ENCODE assay signal across 8 cellular contexts in genomic region chr11:81869337-81870065, GRCh38.
DNase-seq lines count a peak whose midpoint lies in the region; ATAC-seq and TF ChIP-seq lines count a peak whose summit lies in the region.

No MANE protein-coding gene starts in this region.

- CTCF ChIA-PET in T-cell (lab: Charles Lee): interaction anchor here (0.7 to 1.5 kb wide), 3 partner anchors 82 to 399 kb away, joined by 3 to 4 read pairs (median 3); no protein-coding TSS in a partner anchor

- ATAC-seq in GM18873 (IDR thresholded peaks at IDR 0.05; ENCODE audit: low FRiP score, unreplicated experiment): peak; percentile 98
- ATAC-seq in HG03060 (IDR thresholded peaks at IDR 0.05; ENCODE audit: low read depth, unreplicated experiment): peak; percentile 97
- ATAC-seq in T-cell (replicated peaks in 1 of 4): peak; percentile 86 to 94 (median 92)
- ATAC-seq in activated naive CD8-positive, alpha-beta T cell treated with anti-CD3 and anti-CD28 coated beads, Interleukin-2, amount 10 ng/mL, durations not matched to agents 7 days and 5 days (ENCODE audit: low read depth): peak; percentile 86

- TF ChIP-seq CTCF in glutamatergic neuron (IDR thresholded peaks at IDR 0.05; ENCODE audit: partially characterized antibody, unreplicated experiment): no peak

- peak; percentile 39 to 91 (median 82) for DNase-seq in T-cell
- DNase-seq in activated naive CD8-positive, alpha-beta T cell treated with anti-CD3 and anti-CD28 coated beads, Interleukin-2, amount 10 ng/mL, durations not matched to agents 7 days and 5 days: peak; percentile 73
- DNase-seq in stimulated activated CD8-positive, alpha-beta memory T cell treated with anti-CD3 and anti-CD28 coated beads, Interleukin-12 subunit alpha, Interleukin-12 subunit beta, amount 100 ng/mL, for 4 hours (ENCODE audit: low read depth): peak; percentile 44
- no peak for DNase-seq in LoVo (ENCODE audit: low spot score)
- no peak for DNase-seq in glutamatergic neuron
- no peak for DNase-seq in dermis blood vessel endothelial cell

- POLR2A ChIA-PET in T-cell (lab: Charles Lee): no interaction called here
- POLR2A ChIA-PET in activated naive CD8-positive, alpha-beta T cell treated with anti-CD3 and anti-CD28 coated beads, Interleukin-2, amount 10 ng/mL, durations not matched to agents 7 days and 5 days (lab: Charles Lee): interaction anchor here (0.8 kb wide), 1 partner anchor 82 kb away, joined by 3 read pairs; no protein-coding TSS in a partner anchor

- H3K27me3 Mint-ChIP-seq in T-cell: no peaks in the 10 kb centered on the region
- no peaks in the 10 kb centered on the region for H3K27me3 Mint-ChIP-seq in activated naive CD8-positive, alpha-beta T cell treated with anti-CD3 and anti-CD28 coated beads, Interleukin-2, amount 10 ng/mL, durations not matched to agents 7 days and 5 days
- peaks cover 2% of the 10 kb centered on the region for H3K27me3 Mint-ChIP-seq in glutamatergic neuron (ENCODE audit: unreplicated experiment)

- H3K27ac Mint-ChIP-seq in T-cell (peak overlapping the region; percentile 88 to 91), glutamatergic neuron (ENCODE audit: unreplicated experiment) (no peak overlapping the region)
- H3K27ac Mint-ChIP-seq in activated naive CD8-positive, alpha-beta T cell treated with anti-CD3 and anti-CD28 coated beads, Interleukin-2, amount 10 ng/mL, durations not matched to agents 7 days and 5 days: peak overlapping the region; percentile 100

- H3K9me3 Mint-ChIP-seq in T-cell (peaks cover 0 to 2% (median 0%) of the 10 kb centered on the region in 3 donors), glutamatergic neuron (ENCODE audit: unreplicated experiment) (peaks cover 3% of the 10 kb centered on the region)
- peaks cover 11% of the 10 kb centered on the region for H3K9me3 Mint-ChIP-seq in activated naive CD8-positive, alpha-beta T cell treated with anti-CD3 and anti-CD28 coated beads, Interleukin-2, amount 10 ng/mL, durations not matched to agents 7 days and 5 days

- H3K4me3 Mint-ChIP-seq in T-cell (peak overlapping the region; percentile 68 to 75 (median 71)), glutamatergic neuron (ENCODE audit: unreplicated experiment) (no peak overlapping the region)
- peak overlapping the region; percentile 92 for H3K4me3 Mint-ChIP-seq in activated naive CD8-positive, alpha-beta T cell treated with anti-CD3 and anti-CD28 coated beads, Interleukin-2, amount 10 ng/mL, durations not matched to agents 7 days and 5 days

- H3K4me1 Mint-ChIP-seq in T-cell (peaks cover 44 to 52% (median 44%) of the 10 kb centered on the region in 3 donors), glutamatergic neuron (ENCODE audit: low read depth, unreplicated experiment) (peaks cover 17% of the 10 kb centered on the region)
- H3K4me1 Mint-ChIP-seq in activated naive CD8-positive, alpha-beta T cell treated with anti-CD3 and anti-CD28 coated beads, Interleukin-2, amount 10 ng/mL, durations not matched to agents 7 days and 5 days: peaks cover 45% of the 10 kb centered on the region

- no peaks in the 10 kb centered on the region for H3K36me3 Mint-ChIP-seq in T-cell
- H3K36me3 Mint-ChIP-seq in activated naive CD8-positive, alpha-beta T cell treated with anti-CD3 and anti-CD28 coated beads, Interleukin-2, amount 10 ng/mL, durations not matched to agents 7 days and 5 days: peaks cover 10% of the 10 kb centered on the region
- H3K36me3 Mint-ChIP-seq in glutamatergic neuron (ENCODE audit: unreplicated experiment): no peaks in the 10 kb centered on the region

Comparison
In these comparisons a context has a peak if more than half of its experiments do, and no peak if none do; other contexts are left out.
1. DNase-seq: peak in T-cell (34 of 34), activated naive CD8-positive, alpha-beta T cell treated with anti-CD3 and anti-CD28 coated beads, Interleukin-2, amount 10 ng/mL, durations not matched to agents 7 days and 5 days (single experiment) and stimulated activated CD8-positive, alpha-beta memory T cell treated with anti-CD3 and anti-CD28 coated beads, Interleukin-12 subunit alpha, Interleukin-12 subunit beta, amount 100 ng/mL, for 4 hours (single experiment); none in LoVo (single experiment), glutamatergic neuron (single experiment) and dermis blood vessel endothelial cell (single experiment).
2. Peak in every context shown above with its lines, with median percentiles within 50 percentile points of each other: ATAC-seq.